In genomic region chr1:156463874-156464273, GRCh38 we compare ENCODE assay signal across 1 cellular context.
TF ChIP-seq lines count a peak whose summit lies in the region.

No MANE protein-coding gene starts in this region.

TF ChIP-seq in GM12878, 131 proteins besides CTCF, POLR2A, EP300 and RAD21:
- no peak for TF ChIP-seq NFIC (IDR thresholded peaks at IDR 0.05; ENCODE audit: low read depth, low read length)
- no peak for TF ChIP-seq CBFB (IDR thresholded peaks at IDR 0.05; ENCODE audit: low read depth)
- no peak for TF ChIP-seq ZBED1 (IDR thresholded peaks at IDR 0.05; ENCODE audit: borderline replicate concordance)
- no peak for TF ChIP-seq ZBTB4 (CRISPR knock-in tag; IDR thresholded peaks at IDR 0.05)
- TF ChIP-seq EZH2 (IDR thresholded peaks at IDR 0.05; ENCODE audit: borderline replicate concordance, control insufficient read depth, low read depth, low read length), result no peak
- TF ChIP-seq SMAD5 (IDR thresholded peaks at IDR 0.05; ENCODE audit: low read depth), result no peak
- no peak for TF ChIP-seq ETV6 (conservative IDR thresholded peaks at IDR 0.05 in 1 of 2, IDR thresholded peaks at IDR 0.05 in 1 of 2; ENCODE audit: borderline replicate concordance in 1 of 2, low read depth in 1 of 2)
- TF ChIP-seq, protein P1, sequence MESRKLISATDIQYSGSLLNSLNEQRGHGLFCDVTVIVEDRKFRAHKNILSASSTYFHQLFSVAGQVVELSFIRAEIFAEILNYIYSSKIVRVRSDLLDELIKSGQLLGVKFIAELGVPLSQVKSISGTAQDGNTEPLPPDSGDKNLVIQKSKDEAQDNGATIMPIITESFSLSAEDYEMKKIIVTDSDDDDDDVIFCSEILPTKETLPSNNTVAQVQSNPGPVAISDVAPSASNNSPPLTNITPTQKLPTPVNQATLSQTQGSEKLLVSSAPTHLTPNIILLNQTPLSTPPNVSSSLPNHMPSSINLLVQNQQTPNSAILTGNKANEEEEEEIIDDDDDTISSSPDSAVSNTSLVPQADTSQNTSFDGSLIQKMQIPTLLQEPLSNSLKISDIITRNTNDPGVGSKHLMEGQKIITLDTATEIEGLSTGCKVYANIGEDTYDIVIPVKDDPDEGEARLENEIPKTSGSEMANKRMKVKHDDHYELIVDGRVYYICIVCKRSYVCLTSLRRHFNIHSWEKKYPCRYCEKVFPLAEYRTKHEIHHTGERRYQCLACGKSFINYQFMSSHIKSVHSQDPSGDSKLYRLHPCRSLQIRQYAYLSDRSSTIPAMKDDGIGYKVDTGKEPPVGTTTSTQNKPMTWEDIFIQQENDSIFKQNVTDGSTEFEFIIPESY (IDR thresholded peaks at IDR 0.05), result no peak
- TF ChIP-seq ZNF207 (IDR thresholded peaks at IDR 0.05; ENCODE audit: borderline replicate concordance), result no peak
- TF ChIP-seq HSF1 (IDR thresholded peaks at IDR 0.05; ENCODE audit: low read depth, low read length), result no peak
- TF ChIP-seq, protein P2, sequence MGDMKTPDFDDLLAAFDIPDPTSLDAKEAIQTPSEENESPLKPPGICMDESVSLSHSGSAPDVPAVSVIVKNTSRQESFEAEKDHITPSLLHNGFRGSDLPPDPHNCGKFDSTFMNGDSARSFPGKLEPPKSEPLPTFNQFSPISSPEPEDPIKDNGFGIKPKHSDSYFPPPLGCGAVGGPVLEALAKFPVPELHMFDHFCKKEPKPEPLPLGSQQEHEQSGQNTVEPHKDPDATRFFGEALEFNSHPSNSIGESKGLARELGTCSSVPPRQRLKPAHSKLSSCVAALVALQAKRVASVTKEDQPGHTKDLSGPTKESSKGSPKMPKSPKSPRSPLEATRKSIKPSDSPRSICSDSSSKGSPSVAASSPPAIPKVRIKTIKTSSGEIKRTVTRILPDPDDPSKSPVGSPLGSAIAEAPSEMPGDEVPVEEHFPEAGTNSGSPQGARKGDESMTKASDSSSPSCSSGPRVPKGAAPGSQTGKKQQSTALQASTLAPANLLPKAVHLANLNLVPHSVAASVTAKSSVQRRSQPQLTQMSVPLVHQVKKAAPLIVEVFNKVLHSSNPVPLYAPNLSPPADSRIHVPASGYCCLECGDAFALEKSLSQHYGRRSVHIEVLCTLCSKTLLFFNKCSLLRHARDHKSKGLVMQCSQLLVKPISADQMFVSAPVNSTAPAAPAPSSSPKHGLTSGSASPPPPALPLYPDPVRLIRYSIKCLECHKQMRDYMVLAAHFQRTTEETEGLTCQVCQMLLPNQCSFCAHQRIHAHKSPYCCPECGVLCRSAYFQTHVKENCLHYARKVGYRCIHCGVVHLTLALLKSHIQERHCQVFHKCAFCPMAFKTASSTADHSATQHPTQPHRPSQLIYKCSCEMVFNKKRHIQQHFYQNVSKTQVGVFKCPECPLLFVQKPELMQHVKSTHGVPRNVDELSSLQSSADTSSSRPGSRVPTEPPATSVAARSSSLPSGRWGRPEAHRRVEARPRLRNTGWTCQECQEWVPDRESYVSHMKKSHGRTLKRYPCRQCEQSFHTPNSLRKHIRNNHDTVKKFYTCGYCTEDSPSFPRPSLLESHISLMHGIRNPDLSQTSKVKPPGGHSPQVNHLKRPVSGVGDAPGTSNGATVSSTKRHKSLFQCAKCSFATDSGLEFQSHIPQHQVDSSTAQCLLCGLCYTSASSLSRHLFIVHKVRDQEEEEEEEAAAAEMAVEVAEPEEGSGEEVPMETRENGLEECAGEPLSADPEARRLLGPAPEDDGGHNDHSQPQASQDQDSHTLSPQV (IDR thresholded peaks at IDR 0.05), result no peak
- no peak for TF ChIP-seq TCF7 (IDR thresholded peaks at IDR 0.05; ENCODE audit: borderline replicate concordance)
- no peak for TF ChIP-seq SKIL (IDR thresholded peaks at IDR 0.05; ENCODE audit: low read depth, poor library complexity, severe bottlenecking)
- TF ChIP-seq FOS (IDR thresholded peaks at IDR 0.05; ENCODE audit: borderline replicate concordance, extremely low read depth, insufficient read length), result no peak
